ENCODE assay signal across 16 cellular contexts in genomic region chr6:84062519-84063154, GRCh38. TPM values are rescaled to one million over a fixed set of nuclear protein-coding genes. Genes with fewer than 3 reads are reported as not detected.
"Had no signal": no experiment of that assay in that cellular context is flagged by ENCODE, and none has a peak within 500 bp of the region (broad histone marks: within the 10 kb centered on the region; RNA-seq: fewer than 3 reads in every experiment).

No MANE protein-coding gene starts in this region.

- H3K27ac ChIP-seq: body of pancreas, colonic mucosa, sigmoid colon had no signal

- H3K36me3 ChIP-seq: colonic mucosa, sigmoid colon had no signal

- ATAC-seq: activated CD8-positive, alpha-beta memory T cell treated with anti-CD3 and anti-CD28 coated beads, Interleukin-2, amount 10 ng/mL, durations not matched to agents 7 days and 5 days; body of pancreas had no signal

- H3K4me1 ChIP-seq: body of pancreas, colonic mucosa, sigmoid colon had no signal

- H3K9me3 ChIP-seq: body of pancreas, colonic mucosa, sigmoid colon, thoracic aorta had no signal

- H3K4me1 Mint-ChIP-seq: activated CD8-positive, alpha-beta memory T cell treated with anti-CD3 and anti-CD28 coated beads, Interleukin-2, amount 10 ng/mL, durations not matched to agents 7 days and 5 days; immature natural killer cell had no signal

- H3K36me3 Mint-ChIP-seq: activated CD4-positive, alpha-beta memory T cell treated with anti-CD3 and anti-CD28 coated beads for 36 hours; activated CD8-positive, alpha-beta memory T cell treated with anti-CD3 and anti-CD28 coated beads, Interleukin-2, amount 10 ng/mL, durations not matched to agents 7 days and 5 days; immature natural killer cell had no signal

- H3K4me3 Mint-ChIP-seq: activated CD4-positive, alpha-beta memory T cell treated with anti-CD3 and anti-CD28 coated beads for 36 hours; activated CD8-positive, alpha-beta memory T cell treated with anti-CD3 and anti-CD28 coated beads, Interleukin-2, amount 10 ng/mL, durations not matched to agents 7 days and 5 days; immature natural killer cell; neural crest cell; T-helper 2 cell treated with Interferon-gamma antibody and Interleukin-4, amounts not matched to agents 5 μg/mL and 100 μg/mL, for 36 hours had no signal

- H3K27me3 ChIP-seq: body of pancreas, colonic mucosa, sigmoid colon had no signal

- H3K27me3 Mint-ChIP-seq: activated CD4-positive, alpha-beta memory T cell treated with anti-CD3 and anti-CD28 coated beads for 36 hours; activated CD8-positive, alpha-beta memory T cell treated with anti-CD3 and anti-CD28 coated beads, Interleukin-2, amount 10 ng/mL, durations not matched to agents 7 days and 5 days had no signal

- H3K4me3 ChIP-seq: body of pancreas, colonic mucosa, sigmoid colon, thoracic aorta had no signal

- H3K9me3 Mint-ChIP-seq: activated CD4-positive, alpha-beta memory T cell treated with anti-CD3 and anti-CD28 coated beads for 36 hours; T-helper 2 cell treated with Interferon-gamma antibody and Interleukin-4, amounts not matched to agents 5 μg/mL and 100 μg/mL, for 36 hours had no signal

- DNase-seq: activated CD4-positive, alpha-beta memory T cell treated with anti-CD3 and anti-CD28 coated beads for 36 hours; activated CD8-positive, alpha-beta memory T cell treated with anti-CD3 and anti-CD28 coated beads, Interleukin-2, amount 10 ng/mL, durations not matched to agents 7 days and 5 days; activated naive CD4-positive, alpha-beta T cell treated with anti-CD3 and anti-CD28 coated beads, Interleukin-2, amount 50 U/mL, for 16 hours; activated T-cell treated with anti-CD3 and anti-CD28 coated beads, Interleukin-2, amount 50 U/mL, for 1 hour; amniotic stem cell; body of pancreas; caudate nucleus; colonic mucosa; foreskin fibroblast; glutamatergic neuron; immature natural killer cell; sigmoid colon; stimulated activated CD4-positive, alpha-beta T cell treated with anti-CD3 and anti-CD28 coated beads, Interleukin-2, amount 100 ng/mL, for 24 hours had no signal

- H3K27ac Mint-ChIP-seq: activated CD4-positive, alpha-beta memory T cell treated with anti-CD3 and anti-CD28 coated beads for 36 hours; activated CD8-positive, alpha-beta memory T cell treated with anti-CD3 and anti-CD28 coated beads, Interleukin-2, amount 10 ng/mL, durations not matched to agents 7 days and 5 days; immature natural killer cell; T-helper 2 cell treated with Interferon-gamma antibody and Interleukin-4, amounts not matched to agents 5 μg/mL and 100 μg/mL, for 36 hours had no signal

RNA-seq across cellular contexts. Expression of gene MRAP2, which starts 29.1 kb away (rescaled TPM):
- total RNA-seq: activated CD4-positive, alpha-beta memory T cell treated with anti-CD3 and anti-CD28 coated beads for 36 hours; activated CD8-positive, alpha-beta memory T cell treated with anti-CD3 and anti-CD28 coated beads, Interleukin-2, amount 10 ng/mL, durations not matched to agents 7 days and 5 days had no signal
- polyA plus RNA-seq: immature natural killer cell had no signal
